ENCODE assay signal across 14 cellular contexts in genomic region chr15:39362832-39363561, GRCh38.
DNase-seq lines count a peak whose midpoint lies in the region; ATAC-seq and TF ChIP-seq lines count a peak whose summit lies in the region.
"Had no signal": no experiment of that assay in that cellular context is flagged by ENCODE, and none has a peak within 500 bp of the region (broad histone marks: within the 10 kb centered on the region; RNA-seq: fewer than 3 reads in every experiment).

No MANE protein-coding gene starts in this region.

- no peaks in the 10 kb centered on the region for H3K9me3 Mint-ChIP-seq in activated T-cell treated with anti-CD3 and anti-CD28 coated beads, Interleukin-2, amount 50 U/mL, for 4 hours
- H3K9me3 Mint-ChIP-seq: activated T-helper 1 cell treated with anti-CD3 and anti-CD28 coated beads, Interleukin-12 subunit alpha, Interleukin-12 subunit beta, Interleukin-2, Interleukin-4 antibody, amounts not matched to agents 30 ng/mL and 10 ng/mL and 1 ng/mL, durations not matched to agents 14 hours and 24 hours and 36 hours; dendritic cell treated with granulocyte-macrophage colony-stimulating factor and Interleukin-4, amounts not matched to agents 40 ng/mL and 50 ng/mL, for 4 days had no signal

- in situ Hi-C loops in astrocyte of the spinal cord (cut with HindIII; ENCODE audit: low sequenced_read_pairs), result no loop called here

- TF ChIP-seq POLR2A in right lobe of liver (IDR thresholded peaks at IDR 0.05), result no peak

- intact Hi-C loops in right lobe of liver (cut with DNase I), result no loop called here

- DNase-seq in NCI-H1105 (lab: John Stamatoyannopoulos, UW), result peak; percentile 36
- DNase-seq in astrocyte of the spinal cord (ENCODE audit: low read depth, low spot score), result peak; percentile 98
- DNase-seq in right lobe of liver, result no peak
- no peak for DNase-seq in cerebellar nuclear complex (lab: John Stamatoyannopoulos, UW)
- DNase-seq in stimulated activated naive CD4-positive, alpha-beta T cell treated with Interleukin-2 at 50 U/mL for 16 hours (lab: John Stamatoyannopoulos, UW), result no peak
- no peak for DNase-seq in cortex of kidney (lab: John Stamatoyannopoulos, UW)
- no peak for DNase-seq in activated T-cell treated with anti-CD3 and anti-CD28 coated beads, Interleukin-2, amount 50 U/mL, for 4 hours
- DNase-seq: Caco-2; naive thymus-derived CD8-positive, alpha-beta T cell; stimulated activated CD4-positive, alpha-beta T cell treated with anti-CD3 and anti-CD28 coated beads, Interleukin-2, amount 100 ng/mL, for 24 hours; substantia nigra had no signal

- peak in 1 of 4 donors; percentile 6 for ATAC-seq in right lobe of liver
- ATAC-seq in activated T-cell treated with anti-CD3 and anti-CD28 coated beads, Interleukin-2, amount 50 U/mL, for 4 hours, result no peak
- ATAC-seq: naive thymus-derived CD8-positive, alpha-beta T cell had no signal

- TF ChIP-seq CTCF in C4-2B (conservative IDR thresholded peaks at IDR 0.05), result no peak
- TF ChIP-seq CTCF in astrocyte of the spinal cord (IDR thresholded peaks at IDR 0.05; ENCODE audit: low read depth, low read length), result no peak
- TF ChIP-seq CTCF in right lobe of liver (IDR thresholded peaks at IDR 0.05), result no peak

- peaks cover 0 to 65% (median 31%) of the 10 kb centered on the region in 4 donors for H3K4me1 ChIP-seq in right lobe of liver

- no peaks in the 10 kb centered on the region for H3K9me3 ChIP-seq in right lobe of liver
- H3K9me3 ChIP-seq: Caco-2 had no signal

- no peak overlapping the region for H3K4me3 Mint-ChIP-seq in activated T-cell treated with anti-CD3 and anti-CD28 coated beads, Interleukin-2, amount 50 U/mL, for 4 hours
- H3K4me3 Mint-ChIP-seq: activated T-helper 1 cell treated with anti-CD3 and anti-CD28 coated beads, Interleukin-12 subunit alpha, Interleukin-12 subunit beta, Interleukin-2, Interleukin-4 antibody, amounts not matched to agents 30 ng/mL and 10 ng/mL and 1 ng/mL, durations not matched to agents 14 hours and 24 hours and 36 hours; dendritic cell treated with granulocyte-macrophage colony-stimulating factor and Interleukin-4, amounts not matched to agents 40 ng/mL and 50 ng/mL, for 4 days; naive thymus-derived CD8-positive, alpha-beta T cell had no signal

- H3K27me3 ChIP-seq in right lobe of liver, result no peaks in the 10 kb centered on the region

- peak overlapping the region; percentile 13; the same call in 1 of the 2 replicates for H3K27ac ChIP-seq in C4-2B
- peak overlapping the region; percentile 14 to 74 (median 72) for H3K27ac ChIP-seq in right lobe of liver

- H3K36me3 Mint-ChIP-seq in activated T-cell treated with anti-CD3 and anti-CD28 coated beads, Interleukin-2, amount 50 U/mL, for 4 hours (ENCODE audit: insufficient read depth), result no peaks in the 10 kb centered on the region

- H3K36me3 ChIP-seq in right lobe of liver, result no peaks in the 10 kb centered on the region

- H3K4me1 Mint-ChIP-seq in activated T-cell treated with anti-CD3 and anti-CD28 coated beads, Interleukin-2, amount 50 U/mL, for 4 hours (ENCODE audit: low read depth), result no peaks in the 10 kb centered on the region
- H3K4me1 Mint-ChIP-seq: naive thymus-derived CD8-positive, alpha-beta T cell had no signal

- WGBS in right lobe of liver (ENCODE audit: insufficient coverage, low coverage, low lambda C conversion rate, missing lambda C conversion rate), result 81% methylated on average over 8 of the region's 8 CpGs

- no peak overlapping the region for H3K4me3 ChIP-seq in astrocyte of the spinal cord (ENCODE audit: low read depth, low read length)
- H3K4me3 ChIP-seq in right lobe of liver, result no peak overlapping the region

- peaks cover 10% of the 10 kb centered on the region for H3K27me3 Mint-ChIP-seq in activated T-cell treated with anti-CD3 and anti-CD28 coated beads, Interleukin-2, amount 50 U/mL, for 4 hours (ENCODE audit: low read depth)
- H3K27me3 Mint-ChIP-seq: dendritic cell treated with granulocyte-macrophage colony-stimulating factor and Interleukin-4, amounts not matched to agents 40 ng/mL and 50 ng/mL, for 4 days had no signal

Comparison
In these comparisons a context has a peak if more than half of its experiments do, and no peak if none do; other contexts are left out.
1. DNase-seq: peak in NCI-H1105 (single experiment) and astrocyte of the spinal cord (single experiment); none in right lobe of liver (0 of 3), cerebellar nuclear complex (0 of 2), stimulated activated naive CD4-positive, alpha-beta T cell treated with Interleukin-2 at 50 U/mL for 16 hours (single experiment), cortex of kidney (single experiment) and activated T-cell treated with anti-CD3 and anti-CD28 coated beads, Interleukin-2, amount 50 U/mL, for 4 hours (single experiment).